13 cellular contexts compared by ENCODE assay signal in the genomic region with DNA sequence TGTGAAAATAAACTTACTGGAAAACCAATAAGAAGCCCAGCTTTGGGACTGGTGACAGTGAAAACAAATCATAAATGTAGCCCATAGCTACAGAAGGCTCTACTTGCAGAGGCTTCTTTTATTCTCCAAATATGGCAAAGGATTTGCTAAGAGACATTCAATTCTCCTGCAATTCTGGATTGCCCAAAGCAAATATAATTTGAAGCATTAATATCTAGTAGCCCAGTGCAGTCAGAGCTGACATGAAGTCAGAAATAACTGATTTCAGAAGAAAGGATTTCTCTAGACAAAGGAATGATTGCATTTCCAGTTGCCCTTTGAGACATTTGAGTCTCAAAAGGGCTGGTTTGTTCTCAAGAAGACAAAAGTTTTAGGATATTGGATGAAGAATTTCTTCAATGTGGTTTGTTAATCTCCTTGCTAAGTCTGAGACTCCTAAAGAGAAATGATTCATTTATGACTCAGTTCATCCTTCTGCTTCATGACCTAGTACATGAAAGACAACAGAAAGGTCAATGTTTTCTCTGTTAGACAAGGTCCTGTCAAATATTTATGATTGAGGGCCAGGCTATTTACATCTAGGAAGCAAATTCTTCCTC. TPM values are rescaled to one million over a fixed set of nuclear protein-coding genes. Genes with fewer than 3 reads are reported as not detected.
DNase-seq lines count a peak whose midpoint lies in the region; ATAC-seq and TF ChIP-seq lines count a peak whose summit lies in the region.
"Had no signal": no experiment of that assay in that cellular context is flagged by ENCODE, and none has a peak within 500 bp of the region (broad histone marks: within the 10 kb centered on the region; RNA-seq: fewer than 3 reads in every experiment).

No MANE protein-coding gene starts in this region.

- ATAC-seq in GM19023 (IDR thresholded peaks at IDR 0.05; ENCODE audit: unreplicated experiment) = no peak
- ATAC-seq: stimulated activated memory B cell treated with anti-CD40 and anti-IgM and Interleukin-4, amounts not matched to agents 10 μg/mL and 1 μg/mL and 100 μg/mL, for 72 hours had no signal

- H3K4me1 ChIP-seq in ACC112 (ENCODE audit: control insufficient read depth, insufficient read depth, low read length, unreplicated experiment) (peaks cover 55% of the 10 kb centered on the region), osteoblast (ENCODE audit: insufficient read depth, low read length) (peaks cover 46% of the 10 kb centered on the region), A673 (ENCODE audit: insufficient read depth, low read length, poor library complexity, severe bottlenecking) (peaks cover 16% of the 10 kb centered on the region)

- no peaks in the 10 kb centered on the region for H3K79me2 ChIP-seq in ACC112 (ENCODE audit: control insufficient read depth, insufficient read depth, low read length, unreplicated experiment)
- H3K79me2 ChIP-seq in osteoblast (ENCODE audit: insufficient read depth, low read length) = no peaks in the 10 kb centered on the region

- no peaks in the 10 kb centered on the region for H4K20me1 ChIP-seq in osteoblast (ENCODE audit: insufficient read depth, low read length)

- intact Hi-C loops in A673 (cut with micrococcal nuclease; ENCODE audit: unreplicated experiment) (no loop called here), lower leg skin (cut with DNase I; ENCODE audit: low total_unique reads) (no loop called here)

- H3K4me3 ChIP-seq in ACC112 (ENCODE audit: low read depth, low read length) (peak overlapping the region; percentile 5; the same call in 1 of the 2 replicates), coronary artery (no peak overlapping the region), osteoblast (ENCODE audit: insufficient read depth, low read length) (no peak overlapping the region), A673 (ENCODE audit: low read depth, low read length, poor library complexity, severe bottlenecking) (no peak overlapping the region), lower leg skin (ENCODE audit: low read depth, poor library complexity, severe bottlenecking) (no peak overlapping the region)

- POLR2A ChIA-PET in A673 (lab: Charles Lee; ENCODE audit: low non-redundant PET) = no interaction called here

- H2AFZ ChIP-seq in ACC112 (ENCODE audit: low read length, unreplicated experiment) (no peak overlapping the region), osteoblast (ENCODE audit: low read length) (no peak overlapping the region)

- H3K4me2 ChIP-seq in osteoblast (ENCODE audit: insufficient read depth, low read length) = peak overlapping the region; percentile 59

- H3K9me3 ChIP-seq in osteoblast (ENCODE audit: low read depth, low read length) (no peaks in the 10 kb centered on the region), A673 (ENCODE audit: low read depth, low read length, poor library complexity, severe bottlenecking) (no peaks in the 10 kb centered on the region)

- CTCF ChIA-PET in A673 (lab: Charles Lee) = no interaction called here

- H3K27ac ChIP-seq in ACC112 (ENCODE audit: low read depth, low read length) = peak overlapping the region; percentile 83
- H3K27ac ChIP-seq in coronary artery = peak overlapping the region; percentile 67 to 80
- H3K27ac ChIP-seq in osteoblast (ENCODE audit: low read depth, low read length) = peak overlapping the region; percentile 82
- no peak overlapping the region for H3K27ac ChIP-seq in A673 (ENCODE audit: low read depth, low read length, poor library complexity, severe bottlenecking)

- H3K27me3 ChIP-seq in ACC112 (ENCODE audit: insufficient read depth, low read length) (no peaks in the 10 kb centered on the region), osteoblast (ENCODE audit: insufficient read depth, low read length) (no peaks in the 10 kb centered on the region), A673 (replicated peaks; ENCODE audit: insufficient read depth, low read depth, low read length, poor library complexity) (no peaks in the 10 kb centered on the region)

- BruUV-seq in A673 (replicated peaks; lab: Mats Ljungman, UMichigan) = no TSS peak

- TF ChIP-seq CTCF in coronary artery (IDR thresholded peaks at IDR 0.05) (no peak), osteoblast (IDR thresholded peaks at IDR 0.05; ENCODE audit: extremely low read depth, low read depth, low read length) (no peak), A673 (conservative IDR thresholded peaks at IDR 0.05; ENCODE audit: low read depth, low read length) (no peak), lower leg skin (IDR thresholded peaks at IDR 0.05) (no peak)

- no peak for TF ChIP-seq POLR2A in lower leg skin (IDR thresholded peaks at IDR 0.05)

- DNase-seq in MV-4-11 (lab: John Stamatoyannopoulos, UW) (peak; percentile 12), coronary artery (ENCODE audit: low spot score) (no peak), osteoblast (ENCODE audit: insufficient read length, low spot score, missing footprints) (no peak), A673 (ENCODE audit: low spot score) (no peak), lower leg skin (ENCODE audit: low spot score in 2 of 2) (no peak)
- no peak for DNase-seq in activated CD4-positive, alpha-beta T cell treated with anti-CD3 and anti-CD28 coated beads for 48 hours
- DNase-seq: activated naive CD4-positive, alpha-beta T cell treated with anti-CD3 and anti-CD28 coated beads, Interleukin-2, amount 10 ng/mL, durations not matched to agents 7 days and 5 days; CD4-positive, alpha-beta memory T cell; erythroblast; NCI-H1436 treated with DMSO at 0.1 percent for 48 hours had no signal

- H3K36me3 ChIP-seq in ACC112 (ENCODE audit: insufficient read depth, low read length) (no peaks in the 10 kb centered on the region), osteoblast (ENCODE audit: insufficient read depth, low read length) (no peaks in the 10 kb centered on the region), A673 (ENCODE audit: insufficient read depth, low read length, poor library complexity, severe bottlenecking) (no peaks in the 10 kb centered on the region)

RNA-seq across cellular contexts. Expression of gene PPP1R3C, which starts 27.8 kb away (rescaled TPM):
- total RNA-seq in osteoblast = 73.4 and 87.9 TPM in 2 replicates
- total RNA-seq in A673 (2021) = 2.1 and 2.7 TPM in 2 replicates
- total RNA-seq in lower leg skin = 10 to 100 TPM in 2 of 4 donors, 1 to 10 TPM in 2; 5.3 to 30.2 (median 10.3) TPM
- total RNA-seq: CD4-positive, alpha-beta memory T cell had no signal
